Comparison of ENCODE assay signal across 8 cellular contexts in the genomic region with DNA sequence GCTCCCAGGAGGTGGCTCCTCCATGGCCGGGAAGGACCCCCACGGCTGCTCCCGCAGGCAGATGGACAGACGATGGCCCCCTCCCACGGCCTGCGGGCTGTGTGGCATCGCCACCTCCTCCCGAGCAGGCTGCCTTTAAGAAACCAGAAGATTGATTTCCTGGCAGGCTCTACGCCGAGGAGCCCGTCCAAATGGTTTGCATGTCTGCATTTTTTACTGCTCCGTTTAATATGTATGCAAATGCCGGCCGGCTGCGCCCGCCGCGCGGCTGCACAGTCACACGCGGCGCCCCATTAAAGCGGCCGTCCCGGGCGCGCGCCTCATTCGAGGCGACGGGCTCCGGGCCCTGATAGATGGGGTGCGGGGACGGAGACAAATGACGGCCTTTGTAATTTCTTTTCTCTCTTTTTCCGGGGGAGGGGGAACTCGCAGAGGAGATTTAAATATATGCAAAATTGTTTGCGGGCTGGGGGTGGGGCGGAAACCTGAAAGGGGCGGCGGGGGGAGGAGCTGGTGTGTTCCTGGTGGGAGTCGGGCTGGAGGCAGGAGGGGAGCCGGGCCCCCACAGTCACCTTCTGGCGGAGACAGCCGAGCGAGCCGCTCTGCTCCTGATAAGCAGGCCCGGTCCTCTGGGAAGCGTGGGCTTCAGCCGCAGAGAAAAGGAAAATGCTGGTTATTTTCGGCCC.
A peak's percentile ranks its signal among the peaks of the same experiment; 100 is the strongest.
DNase-seq lines count a peak whose midpoint lies in the region; ATAC-seq and TF ChIP-seq lines count a peak whose summit lies in the region.

No MANE protein-coding gene starts in this region.

- peaks cover 29% of the 10 kb centered on the region for H3K4me1 ChIP-seq in cardiac muscle cell (ENCODE audit: low read depth)
- H3K4me1 ChIP-seq in adipocyte (ENCODE audit: control insufficient read depth, insufficient read depth, low read length), result peaks cover 67% of the 10 kb centered on the region
- H3K4me1 ChIP-seq in spleen, result peaks cover 19 to 72% (median 46%) of the 10 kb centered on the region in 6 donors

- H3K4me3 ChIP-seq in cardiac muscle cell (peak overlapping the region; percentile 7), adipocyte (ENCODE audit: low read length) (peak overlapping the region; percentile 73), iPS-11a (ENCODE audit: low read depth, low read length) (peak overlapping the region; percentile 24), spleen (peak overlapping the region; percentile 13 to 65 (median 26))

- peak overlapping the region; percentile 87 for H3K9ac ChIP-seq in adipocyte (ENCODE audit: low read length)

- intact Hi-C loops in Right ventricle myocardium superior (cut with DNase I), result loop anchor here (5.0 kb wide), 1 partner anchor 146 kb away; no protein-coding TSS in a partner anchor
- intact Hi-C loops in spleen (cut with DNase I; ENCODE audit: low total_unique reads), result no loop called here

- H3K36me3 ChIP-seq in cardiac muscle cell (no peaks in the 10 kb centered on the region), adipocyte (ENCODE audit: control insufficient read depth, insufficient read depth, low read length, severe bottlenecking) (no peaks in the 10 kb centered on the region), spleen (no peaks in the 10 kb centered on the region)

- H3K27ac ChIP-seq in cardiac muscle cell, result peak overlapping the region; percentile 79
- H3K27ac ChIP-seq in spleen, result peak overlapping the region in 7 of 8 donors; percentile 75 to 90 (median 82)

- DNase-seq in cardiac muscle cell (ENCODE audit: low read depth in 1 of 2, low spot score in 1 of 2) (peak; percentile 64 to 85), Right ventricle myocardium superior (no peak), adipocyte (ENCODE audit: low read depth) (peak; percentile 77), spleen (peak; percentile 87), SHP77 treated with DMSO at 0.1 percent for 48 hours (lab: John Stamatoyannopoulos, UW) (no peak)

- TF ChIP-seq CTCF in cardiac muscle cell (IDR thresholded peaks at IDR 0.05; ENCODE audit: low read depth, low read length) (no peak), spleen (IDR thresholded peaks at IDR 0.05 in 8 of 11, conservative IDR thresholded peaks at IDR 0.05 in 3 of 11) (no peak)

- 0 to 4% (median 2%) methylated on average over 41 to 51 of the region's 51 CpGs for WGBS in spleen, 5 donors

- no peaks in the 10 kb centered on the region for H3K27me3 ChIP-seq in cardiac muscle cell
- H3K27me3 ChIP-seq in adipocyte (replicated peaks; ENCODE audit: control insufficient read depth, insufficient read depth, low read length), result no peaks in the 10 kb centered on the region
- peaks cover 0 to 44% (median 9%) of the 10 kb centered on the region in 7 donors for H3K27me3 ChIP-seq in spleen (replicated peaks in 1 of 7)

- no peak for TF ChIP-seq POLR2A in spleen (IDR thresholded peaks at IDR 0.05)

- no peak for ATAC-seq in Right ventricle myocardium superior (ENCODE audit: poor library complexity)
- no peak for ATAC-seq in GM21723 (IDR thresholded peaks at IDR 0.05; ENCODE audit: unreplicated experiment)
- ATAC-seq in GM21529 (IDR thresholded peaks at IDR 0.05; ENCODE audit: unreplicated experiment), result no peak

- H3K9me3 ChIP-seq in cardiac muscle cell (ENCODE audit: low read depth), result no peaks in the 10 kb centered on the region
- no peaks in the 10 kb centered on the region for H3K9me3 ChIP-seq in adipocyte (ENCODE audit: control insufficient read depth, low read length)
- no peaks in the 10 kb centered on the region for H3K9me3 ChIP-seq in spleen

Comparison
In these comparisons a context has a peak if more than half of its experiments do, and no peak if none do; other contexts are left out.
1. DNase-seq: peak in cardiac muscle cell (2 of 2), adipocyte (single experiment) and spleen (single experiment); none in Right ventricle myocardium superior (single experiment) and SHP77 treated with DMSO at 0.1 percent for 48 hours (single experiment).
2. H3K4me3 ChIP-seq: peak in every context shown above with its lines; median percentile 73 in adipocyte; 26 in spleen; 24 in iPS-11a; 7 in cardiac muscle cell.